ENCODE assay signal across 18 cellular contexts in genomic region chr9:21056931-21057330, GRCh38. TPM values are rescaled to one million over a fixed set of nuclear protein-coding genes. Genes with fewer than 3 reads are reported as not detected.
DNase-seq lines count a peak whose midpoint lies in the region; ATAC-seq and TF ChIP-seq lines count a peak whose summit lies in the region.
"Had no signal": no experiment of that assay in that cellular context is flagged by ENCODE, and none has a peak within 500 bp of the region (broad histone marks: within the 10 kb centered on the region; RNA-seq: fewer than 3 reads in every experiment).

No MANE protein-coding gene starts in this region.

- peaks cover 2% of the 10 kb centered on the region for H3K27me3 Mint-ChIP-seq in GM23338 (ENCODE audit: insufficient read depth, low read depth, poor library complexity)
- no peaks in the 10 kb centered on the region for H3K27me3 Mint-ChIP-seq in endodermal cell (ENCODE audit: insufficient read depth)

- H3K27me3 ChIP-seq in GM23338 (ENCODE audit: insufficient read depth) (no peaks in the 10 kb centered on the region), endodermal cell (ENCODE audit: control insufficient read depth, insufficient read depth, low read length, poor library complexity, severe bottlenecking) (no peaks in the 10 kb centered on the region), sigmoid colon (no peaks in the 10 kb centered on the region)

- no peak overlapping the region for H3K4me2 ChIP-seq in GM23338

- H3K4me1 Mint-ChIP-seq in GM23338 (peaks cover 3% of the 10 kb centered on the region; the same call in 2 of the 3 replicates), endodermal cell (no peaks in the 10 kb centered on the region)

- H3K36me3 Mint-ChIP-seq in GM23338 (ENCODE audit: low read depth) (no peaks in the 10 kb centered on the region), endodermal cell (ENCODE audit: low read depth) (no peaks in the 10 kb centered on the region)

- DNase-seq in GM23338 (ENCODE audit: low spot score) (no peak), NCI-H1930 (lab: John Stamatoyannopoulos, UW) (peak; percentile 45 to 65), astrocyte of the spinal cord (ENCODE audit: low read depth, low spot score) (peak; percentile 55), kidney tubule cell (ENCODE audit: low spot score) (peak; percentile 64), endodermal cell (no peak), sigmoid colon (no peak), midbrain (lab: John Stamatoyannopoulos, UW) (no peak)
- no peak for DNase-seq in activated naive CD4-positive, alpha-beta T cell (lab: John Stamatoyannopoulos, UW)
- DNase-seq: activated CD4-positive, alpha-beta T cell treated with anti-CD3 and anti-CD28 coated beads for 4 hours; C1 segment of cervical spinal cord; cerebellar nuclear complex; left colon; NK-92 treated with Interleukin-12 subunit alpha and Interleukin-12 subunit beta, amount 100 ng/mL, for 24 hours; substantia nigra had no signal

- in situ Hi-C loops in astrocyte of the spinal cord (cut with HindIII; ENCODE audit: low sequenced_read_pairs): no loop called here

- TF ChIP-seq POLR2A in sigmoid colon (IDR thresholded peaks at IDR 0.05): no peak

- no peaks in the 10 kb centered on the region for H3K36me3 ChIP-seq in GM23338 (ENCODE audit: insufficient read depth)
- H3K36me3 ChIP-seq in endodermal cell (ENCODE audit: control insufficient read depth, insufficient read depth, low read length): no peaks in the 10 kb centered on the region
- H3K36me3 ChIP-seq in sigmoid colon: no peaks in the 10 kb centered on the region

- no peaks in the 10 kb centered on the region for H3K79me2 ChIP-seq in GM23338 (replicated peaks; ENCODE audit: insufficient read depth)

- H3K4me3 ChIP-seq in GM23338 (no peak overlapping the region), astrocyte of the spinal cord (ENCODE audit: low read depth, low read length) (no peak overlapping the region), endodermal cell (ENCODE audit: low read length) (no peak overlapping the region), sigmoid colon (no peak overlapping the region)

- TF ChIP-seq CTCF in GM23338 (conservative IDR thresholded peaks at IDR 0.05; ENCODE audit: low read depth in 2 of 2): no peak
- no peak for TF ChIP-seq CTCF in astrocyte of the spinal cord (IDR thresholded peaks at IDR 0.05; ENCODE audit: low read depth, low read length)
- no peak for TF ChIP-seq CTCF in endodermal cell (conservative IDR thresholded peaks at IDR 0.05)
- TF ChIP-seq CTCF in sigmoid colon (IDR thresholded peaks at IDR 0.05): no peak

- no peaks in the 10 kb centered on the region for H3K4me1 ChIP-seq in GM23338 (ENCODE audit: insufficient read depth)
- H3K4me1 ChIP-seq in endodermal cell (ENCODE audit: control insufficient read depth, insufficient read depth, low read length): no peaks in the 10 kb centered on the region
- H3K4me1 ChIP-seq in sigmoid colon: no peaks in the 10 kb centered on the region

- H3K9me3 ChIP-seq in endodermal cell (ENCODE audit: control insufficient read depth, low read length) (no peaks in the 10 kb centered on the region), sigmoid colon (no peaks in the 10 kb centered on the region)

- peak overlapping the region; percentile 39; the same call in 1 of the 2 replicates for H2AFZ ChIP-seq in GM23338

- WGBS in endodermal cell (ENCODE audit: insufficient coverage in 1 of 2, insufficient read length in 1 of 2), 2 experiments: 81 to 83% methylated on average over 1 of the region's 1 CpG
- 15 to 50% methylated on average over 1 of the region's 1 CpG for WGBS in sigmoid colon, 2 donors

- no peaks in the 10 kb centered on the region for H3K9me3 Mint-ChIP-seq in GM23338
- no peaks in the 10 kb centered on the region for H3K9me3 Mint-ChIP-seq in endodermal cell

- no peak overlapping the region for H3K27ac ChIP-seq in GM23338 (ENCODE audit: low read depth)
- H3K27ac ChIP-seq in endodermal cell (ENCODE audit: low read depth, low read length): no peak overlapping the region
- no peak overlapping the region for H3K27ac ChIP-seq in sigmoid colon
- H3K27ac ChIP-seq: HL-60 had no signal

- H3F3A ChIP-seq in GM23338 (replicated peaks; ENCODE audit: low read depth): no peaks in the 10 kb centered on the region

- no peaks in the 10 kb centered on the region for H4K20me1 ChIP-seq in GM23338 (replicated peaks; ENCODE audit: insufficient read depth)

- no peak overlapping the region for H3K27ac Mint-ChIP-seq in GM23338
- H3K27ac Mint-ChIP-seq in endodermal cell: no peak overlapping the region
- H3K27ac Mint-ChIP-seq: activated naive CD4-positive, alpha-beta T cell treated with anti-CD3 and anti-CD28 coated beads, Interleukin-2, amount 50 U/mL, for 72 hours had no signal

- intact Hi-C loops in sigmoid colon (cut with DNase I): no loop called here

- no peak for TF ChIP-seq EP300 in sigmoid colon (IDR thresholded peaks at IDR 0.05)

- H3K4me3 Mint-ChIP-seq in GM23338 (no peak overlapping the region), endodermal cell (no peak overlapping the region)

- 0 out of 2 replicates have a peak, but pooled peaks cover 2% of the 10 kb centered on the region for H3K9me2 ChIP-seq in GM23338 (ENCODE audit: insufficient read depth)

- ATAC-seq in GM23338: no peak
- ATAC-seq: activated naive CD4-positive, alpha-beta T cell treated with anti-CD3 and anti-CD28 coated beads, Interleukin-2, amount 50 U/mL, for 72 hours; HCT116; left colon had no signal

- H3K9ac ChIP-seq in endodermal cell (ENCODE audit: extremely low read depth, low read length, poor library complexity, severe bottlenecking): no peak overlapping the region

TF ChIP-seq in GM23338, 12 proteins besides CTCF, POLR2A, EP300 and RAD21:
- TF ChIP-seq ZNF462 (CRISPR knock-in tag; IDR thresholded peaks at IDR 0.05): no peak
TF ChIP-seq in GM23338: peak in this region for 0.

RNA-seq across cellular contexts. Expression of gene IFNB1, which starts 20.8 kb away (rescaled TPM):
- total RNA-seq in GM23338 (2014; rRNA removed; shearing (Covaris generic)): not detected in 2 replicates
- polyA plus RNA-seq in GM23338 (2016; fragmentation: Nextera tagmentation; extraction: Ambion mirVana): not detected in 2 replicates
- not detected for total RNA-seq in endodermal cell
- not detected for polyA plus RNA-seq in endodermal cell (2013, experiment 1 of 2)
- polyA plus RNA-seq in endodermal cell (2013, experiment 2 of 2): not detected
- total RNA-seq in sigmoid colon: not detected
- under 1 TPM in 1 of 3 donors, not detected in 2; 0.20 TPM for polyA plus RNA-seq in sigmoid colon
- total RNA-seq: left colon, osteocyte had no signal

RNA-seq across cellular contexts. Expression of gene HACD4, which starts 25.5 kb away (rescaled TPM):
- total RNA-seq in GM23338 (2014; rRNA removed; shearing (Covaris generic)): 2.2 and 2.5 TPM in 2 replicates
- 1.3 and 1.7 TPM in 2 replicates for polyA plus RNA-seq in GM23338 (2016; fragmentation: Nextera tagmentation; extraction: Ambion mirVana)
- total RNA-seq in endodermal cell: 1 to 10 TPM; 1.6 to 1.7 TPM
- polyA plus RNA-seq in endodermal cell (2013, experiment 1 of 2): 1.5 TPM
- 1.4 TPM for polyA plus RNA-seq in endodermal cell (2013, experiment 2 of 2)
- 10 to 100 TPM in 3 of 4 donors, 1 to 10 TPM in 1; 8.8 to 14.7 (median 12.2) TPM for total RNA-seq in sigmoid colon
- polyA plus RNA-seq in sigmoid colon: 1 to 10 TPM; 1.4 to 2.4 (median 2.3) TPM

Comparison
In these comparisons a context has a peak if more than half of its experiments do, and no peak if none do; other contexts are left out.
1. DNase-seq: peak in NCI-H1930 (2 of 2), astrocyte of the spinal cord (single experiment) and kidney tubule cell (single experiment); none in GM23338 (single experiment), endodermal cell (single experiment), sigmoid colon (single experiment), midbrain (single experiment) and activated naive CD4-positive, alpha-beta T cell (0 of 4).